Comparison of ENCODE assay signal across 1 cellular context in the genomic region with DNA sequence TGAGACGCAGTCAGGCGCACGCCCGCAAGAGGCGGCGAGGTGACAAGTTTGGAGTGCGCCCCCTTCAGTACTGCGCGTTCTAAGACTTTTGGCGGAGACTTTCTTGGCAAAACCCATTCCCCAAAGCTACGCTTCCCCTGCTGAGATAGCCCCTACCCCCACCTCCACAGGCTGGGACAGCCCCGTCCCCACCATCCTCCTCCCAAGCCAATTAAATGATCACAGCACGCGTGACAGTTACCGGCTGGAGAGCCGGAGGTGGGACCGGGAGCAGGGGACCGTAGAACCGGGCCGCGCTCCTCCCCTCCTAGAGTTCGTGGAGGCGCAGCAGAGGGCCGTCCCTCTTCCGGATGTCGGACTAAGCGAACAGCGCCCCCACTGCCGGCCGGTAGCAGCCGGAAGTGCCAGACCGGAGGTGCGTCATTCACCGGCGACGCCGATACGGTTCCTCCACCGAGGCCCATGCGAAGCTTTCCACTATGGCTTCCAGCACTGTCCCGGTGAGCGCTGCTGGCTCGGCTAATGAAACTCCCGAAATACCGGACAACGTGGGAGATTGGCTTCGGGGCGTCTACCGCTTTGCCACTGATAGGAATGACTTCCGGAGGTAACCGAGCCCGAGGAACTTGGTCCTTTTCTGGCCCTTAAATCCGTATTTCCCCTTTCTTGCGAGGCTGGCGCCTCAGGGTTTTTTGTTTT.
TF ChIP-seq lines count a peak whose summit lies in the region.

A gene (plus strand): TSS at position 476 of the 699 bp plus-strand sequence. CDS start 4 bp downstream, at position 480.

TF ChIP-seq in K562, 482 proteins besides CTCF, POLR2A, EP300 and RAD21 (continued from another document and continues in another):
- TF ChIP-seq, protein P1, sequence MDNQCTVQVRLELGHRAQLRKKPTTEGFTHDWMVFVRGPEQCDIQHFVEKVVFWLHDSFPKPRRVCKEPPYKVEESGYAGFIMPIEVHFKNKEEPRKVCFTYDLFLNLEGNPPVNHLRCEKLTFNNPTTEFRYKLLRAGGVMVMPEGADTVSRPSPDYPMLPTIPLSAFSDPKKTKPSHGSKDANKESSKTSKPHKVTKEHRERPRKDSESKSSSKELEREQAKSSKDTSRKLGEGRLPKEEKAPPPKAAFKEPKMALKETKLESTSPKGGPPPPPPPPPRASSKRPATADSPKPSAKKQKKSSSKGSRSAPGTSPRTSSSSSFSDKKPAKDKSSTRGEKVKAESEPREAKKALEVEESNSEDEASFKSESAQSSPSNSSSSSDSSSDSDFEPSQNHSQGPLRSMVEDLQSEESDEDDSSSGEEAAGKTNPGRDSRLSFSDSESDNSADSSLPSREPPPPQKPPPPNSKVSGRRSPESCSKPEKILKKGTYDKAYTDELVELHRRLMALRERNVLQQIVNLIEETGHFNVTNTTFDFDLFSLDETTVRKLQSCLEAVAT (IDR thresholded peaks at IDR 0.05): peak; percentile 33 to 44; a peak in 3 of 4 replicates
- TF ChIP-seq, protein P2, sequence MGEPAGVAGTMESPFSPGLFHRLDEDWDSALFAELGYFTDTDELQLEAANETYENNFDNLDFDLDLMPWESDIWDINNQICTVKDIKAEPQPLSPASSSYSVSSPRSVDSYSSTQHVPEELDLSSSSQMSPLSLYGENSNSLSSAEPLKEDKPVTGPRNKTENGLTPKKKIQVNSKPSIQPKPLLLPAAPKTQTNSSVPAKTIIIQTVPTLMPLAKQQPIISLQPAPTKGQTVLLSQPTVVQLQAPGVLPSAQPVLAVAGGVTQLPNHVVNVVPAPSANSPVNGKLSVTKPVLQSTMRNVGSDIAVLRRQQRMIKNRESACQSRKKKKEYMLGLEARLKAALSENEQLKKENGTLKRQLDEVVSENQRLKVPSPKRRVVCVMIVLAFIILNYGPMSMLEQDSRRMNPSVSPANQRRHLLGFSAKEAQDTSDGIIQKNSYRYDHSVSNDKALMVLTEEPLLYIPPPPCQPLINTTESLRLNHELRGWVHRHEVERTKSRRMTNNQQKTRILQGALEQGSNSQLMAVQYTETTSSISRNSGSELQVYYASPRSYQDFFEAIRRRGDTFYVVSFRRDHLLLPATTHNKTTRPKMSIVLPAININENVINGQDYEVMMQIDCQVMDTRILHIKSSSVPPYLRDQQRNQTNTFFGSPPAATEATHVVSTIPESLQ (CRISPR knock-in tag; IDR thresholded peaks at IDR 0.05): no peak
- TF ChIP-seq, protein P3, sequence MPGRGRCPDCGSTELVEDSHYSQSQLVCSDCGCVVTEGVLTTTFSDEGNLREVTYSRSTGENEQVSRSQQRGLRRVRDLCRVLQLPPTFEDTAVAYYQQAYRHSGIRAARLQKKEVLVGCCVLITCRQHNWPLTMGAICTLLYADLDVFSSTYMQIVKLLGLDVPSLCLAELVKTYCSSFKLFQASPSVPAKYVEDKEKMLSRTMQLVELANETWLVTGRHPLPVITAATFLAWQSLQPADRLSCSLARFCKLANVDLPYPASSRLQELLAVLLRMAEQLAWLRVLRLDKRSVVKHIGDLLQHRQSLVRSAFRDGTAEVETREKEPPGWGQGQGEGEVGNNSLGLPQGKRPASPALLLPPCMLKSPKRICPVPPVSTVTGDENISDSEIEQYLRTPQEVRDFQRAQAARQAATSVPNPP (IDR thresholded peaks at IDR 0.05; ENCODE audit: borderline replicate concordance, insufficient read depth, insufficient read length): no peak
- TF ChIP-seq, protein P4, sequence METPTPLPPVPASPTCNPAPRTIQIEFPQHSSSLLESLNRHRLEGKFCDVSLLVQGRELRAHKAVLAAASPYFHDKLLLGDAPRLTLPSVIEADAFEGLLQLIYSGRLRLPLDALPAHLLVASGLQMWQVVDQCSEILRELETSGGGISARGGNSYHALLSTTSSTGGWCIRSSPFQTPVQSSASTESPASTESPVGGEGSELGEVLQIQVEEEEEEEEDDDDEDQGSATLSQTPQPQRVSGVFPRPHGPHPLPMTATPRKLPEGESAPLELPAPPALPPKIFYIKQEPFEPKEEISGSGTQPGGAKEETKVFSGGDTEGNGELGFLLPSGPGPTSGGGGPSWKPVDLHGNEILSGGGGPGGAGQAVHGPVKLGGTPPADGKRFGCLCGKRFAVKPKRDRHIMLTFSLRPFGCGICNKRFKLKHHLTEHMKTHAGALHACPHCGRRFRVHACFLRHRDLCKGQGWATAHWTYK (CRISPR knock-in tag; IDR thresholded peaks at IDR 0.05): peak; percentile 74; the same call in 1 of the 2 replicates
- TF ChIP-seq ZZZ3 (IDR thresholded peaks at IDR 0.05) (peak; percentile 86), TBP (optimal IDR thresholded peaks at IDR 0.05; ENCODE audit: low read depth, low read length) (peak; percentile 97), NCOA1 (IDR thresholded peaks at IDR 0.05; ENCODE audit: low read depth) (peak; percentile 57), KLF16 (IDR thresholded peaks at IDR 0.05) (no peak), SP1 (CRISPR knock-in tag; IDR thresholded peaks at IDR 0.05) (peak; percentile 98), ZNF589 (CRISPR knock-in tag; IDR thresholded peaks at IDR 0.05; ENCODE audit: low read depth) (peak; percentile 49; the same call in 1 of the 2 replicates), CBFA2T2 (conservative IDR thresholded peaks at IDR 0.05) (no peak), ZNF140 (CRISPR knock-in tag; IDR thresholded peaks at IDR 0.05) (no peak), SRSF1 (IDR thresholded peaks at IDR 0.05; ENCODE audit: low read depth, low read length) (no peak), SNIP1 (IDR thresholded peaks at IDR 0.05; ENCODE audit: low read depth) (peak; percentile 22; the same call in 1 of the 2 replicates), ZNF232 (CRISPR knock-in tag; IDR thresholded peaks at IDR 0.05) (no peak), BACH1 (tag; IDR thresholded peaks at IDR 0.05) (peak; percentile 77), ZNF668 (CRISPR knock-in tag; IDR thresholded peaks at IDR 0.05) (no peak)
- TF ChIP-seq, protein P5, sequence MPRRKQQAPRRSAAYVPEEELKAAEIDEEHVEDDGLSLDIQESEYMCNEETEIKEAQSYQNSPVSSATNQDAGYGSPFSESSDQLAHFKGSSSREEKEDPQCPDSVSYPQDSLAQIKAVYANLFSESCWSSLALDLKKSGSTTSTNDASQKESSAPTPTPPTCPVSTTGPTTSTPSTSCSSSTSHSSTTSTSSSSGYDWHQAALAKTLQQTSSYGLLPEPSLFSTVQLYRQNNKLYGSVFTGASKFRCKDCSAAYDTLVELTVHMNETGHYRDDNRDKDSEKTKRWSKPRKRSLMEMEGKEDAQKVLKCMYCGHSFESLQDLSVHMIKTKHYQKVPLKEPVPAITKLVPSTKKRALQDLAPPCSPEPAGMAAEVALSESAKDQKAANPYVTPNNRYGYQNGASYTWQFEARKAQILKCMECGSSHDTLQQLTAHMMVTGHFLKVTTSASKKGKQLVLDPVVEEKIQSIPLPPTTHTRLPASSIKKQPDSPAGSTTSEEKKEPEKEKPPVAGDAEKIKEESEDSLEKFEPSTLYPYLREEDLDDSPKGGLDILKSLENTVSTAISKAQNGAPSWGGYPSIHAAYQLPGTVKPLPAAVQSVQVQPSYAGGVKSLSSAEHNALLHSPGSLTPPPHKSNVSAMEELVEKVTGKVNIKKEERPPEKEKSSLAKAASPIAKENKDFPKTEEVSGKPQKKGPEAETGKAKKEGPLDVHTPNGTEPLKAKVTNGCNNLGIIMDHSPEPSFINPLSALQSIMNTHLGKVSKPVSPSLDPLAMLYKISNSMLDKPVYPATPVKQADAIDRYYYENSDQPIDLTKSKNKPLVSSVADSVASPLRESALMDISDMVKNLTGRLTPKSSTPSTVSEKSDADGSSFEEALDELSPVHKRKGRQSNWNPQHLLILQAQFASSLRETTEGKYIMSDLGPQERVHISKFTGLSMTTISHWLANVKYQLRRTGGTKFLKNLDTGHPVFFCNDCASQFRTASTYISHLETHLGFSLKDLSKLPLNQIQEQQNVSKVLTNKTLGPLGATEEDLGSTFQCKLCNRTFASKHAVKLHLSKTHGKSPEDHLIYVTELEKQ (CRISPR knock-in tag; IDR thresholded peaks at IDR 0.05): no peak
- TF ChIP-seq, protein P6, sequence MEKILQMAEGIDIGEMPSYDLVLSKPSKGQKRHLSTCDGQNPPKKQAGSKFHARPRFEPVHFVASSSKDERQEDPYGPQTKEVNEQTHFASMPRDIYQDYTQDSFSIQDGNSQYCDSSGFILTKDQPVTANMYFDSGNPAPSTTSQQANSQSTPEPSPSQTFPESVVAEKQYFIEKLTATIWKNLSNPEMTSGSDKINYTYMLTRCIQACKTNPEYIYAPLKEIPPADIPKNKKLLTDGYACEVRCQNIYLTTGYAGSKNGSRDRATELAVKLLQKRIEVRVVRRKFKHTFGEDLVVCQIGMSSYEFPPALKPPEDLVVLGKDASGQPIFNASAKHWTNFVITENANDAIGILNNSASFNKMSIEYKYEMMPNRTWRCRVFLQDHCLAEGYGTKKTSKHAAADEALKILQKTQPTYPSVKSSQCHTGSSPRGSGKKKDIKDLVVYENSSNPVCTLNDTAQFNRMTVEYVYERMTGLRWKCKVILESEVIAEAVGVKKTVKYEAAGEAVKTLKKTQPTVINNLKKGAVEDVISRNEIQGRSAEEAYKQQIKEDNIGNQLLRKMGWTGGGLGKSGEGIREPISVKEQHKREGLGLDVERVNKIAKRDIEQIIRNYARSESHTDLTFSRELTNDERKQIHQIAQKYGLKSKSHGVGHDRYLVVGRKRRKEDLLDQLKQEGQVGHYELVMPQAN (IDR thresholded peaks at IDR 0.05; ENCODE audit: borderline replicate concordance): peak; percentile 88
- TF ChIP-seq, protein P7, sequence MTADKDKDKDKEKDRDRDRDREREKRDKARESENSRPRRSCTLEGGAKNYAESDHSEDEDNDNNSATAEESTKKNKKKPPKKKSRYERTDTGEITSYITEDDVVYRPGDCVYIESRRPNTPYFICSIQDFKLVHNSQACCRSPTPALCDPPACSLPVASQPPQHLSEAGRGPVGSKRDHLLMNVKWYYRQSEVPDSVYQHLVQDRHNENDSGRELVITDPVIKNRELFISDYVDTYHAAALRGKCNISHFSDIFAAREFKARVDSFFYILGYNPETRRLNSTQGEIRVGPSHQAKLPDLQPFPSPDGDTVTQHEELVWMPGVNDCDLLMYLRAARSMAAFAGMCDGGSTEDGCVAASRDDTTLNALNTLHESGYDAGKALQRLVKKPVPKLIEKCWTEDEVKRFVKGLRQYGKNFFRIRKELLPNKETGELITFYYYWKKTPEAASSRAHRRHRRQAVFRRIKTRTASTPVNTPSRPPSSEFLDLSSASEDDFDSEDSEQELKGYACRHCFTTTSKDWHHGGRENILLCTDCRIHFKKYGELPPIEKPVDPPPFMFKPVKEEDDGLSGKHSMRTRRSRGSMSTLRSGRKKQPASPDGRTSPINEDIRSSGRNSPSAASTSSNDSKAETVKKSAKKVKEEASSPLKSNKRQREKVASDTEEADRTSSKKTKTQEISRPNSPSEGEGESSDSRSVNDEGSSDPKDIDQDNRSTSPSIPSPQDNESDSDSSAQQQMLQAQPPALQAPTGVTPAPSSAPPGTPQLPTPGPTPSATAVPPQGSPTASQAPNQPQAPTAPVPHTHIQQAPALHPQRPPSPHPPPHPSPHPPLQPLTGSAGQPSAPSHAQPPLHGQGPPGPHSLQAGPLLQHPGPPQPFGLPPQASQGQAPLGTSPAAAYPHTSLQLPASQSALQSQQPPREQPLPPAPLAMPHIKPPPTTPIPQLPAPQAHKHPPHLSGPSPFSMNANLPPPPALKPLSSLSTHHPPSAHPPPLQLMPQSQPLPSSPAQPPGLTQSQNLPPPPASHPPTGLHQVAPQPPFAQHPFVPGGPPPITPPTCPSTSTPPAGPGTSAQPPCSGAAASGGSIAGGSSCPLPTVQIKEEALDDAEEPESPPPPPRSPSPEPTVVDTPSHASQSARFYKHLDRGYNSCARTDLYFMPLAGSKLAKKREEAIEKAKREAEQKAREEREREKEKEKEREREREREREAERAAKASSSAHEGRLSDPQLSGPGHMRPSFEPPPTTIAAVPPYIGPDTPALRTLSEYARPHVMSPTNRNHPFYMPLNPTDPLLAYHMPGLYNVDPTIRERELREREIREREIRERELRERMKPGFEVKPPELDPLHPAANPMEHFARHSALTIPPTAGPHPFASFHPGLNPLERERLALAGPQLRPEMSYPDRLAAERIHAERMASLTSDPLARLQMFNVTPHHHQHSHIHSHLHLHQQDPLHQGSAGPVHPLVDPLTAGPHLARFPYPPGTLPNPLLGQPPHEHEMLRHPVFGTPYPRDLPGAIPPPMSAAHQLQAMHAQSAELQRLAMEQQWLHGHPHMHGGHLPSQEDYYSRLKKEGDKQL (CRISPR knock-in tag; IDR thresholded peaks at IDR 0.05; ENCODE audit: borderline replicate concordance): no peak
- TF ChIP-seq, protein P8, sequence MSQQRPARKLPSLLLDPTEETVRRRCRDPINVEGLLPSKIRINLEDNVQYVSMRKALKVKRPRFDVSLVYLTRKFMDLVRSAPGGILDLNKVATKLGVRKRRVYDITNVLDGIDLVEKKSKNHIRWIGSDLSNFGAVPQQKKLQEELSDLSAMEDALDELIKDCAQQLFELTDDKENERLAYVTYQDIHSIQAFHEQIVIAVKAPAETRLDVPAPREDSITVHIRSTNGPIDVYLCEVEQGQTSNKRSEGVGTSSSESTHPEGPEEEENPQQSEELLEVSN (IDR thresholded peaks at IDR 0.05; ENCODE audit: borderline replicate concordance in 1 of 2, extremely low read depth in 1 of 2, insufficient read depth in 1 of 2, insufficient read length in 1 of 2, low read depth in 1 of 2, low read length in 1 of 2, poor library complexity in 1 of 2, severe bottlenecking in 1 of 2): peak; percentile 32 to 75
- TF ChIP-seq, protein P9, sequence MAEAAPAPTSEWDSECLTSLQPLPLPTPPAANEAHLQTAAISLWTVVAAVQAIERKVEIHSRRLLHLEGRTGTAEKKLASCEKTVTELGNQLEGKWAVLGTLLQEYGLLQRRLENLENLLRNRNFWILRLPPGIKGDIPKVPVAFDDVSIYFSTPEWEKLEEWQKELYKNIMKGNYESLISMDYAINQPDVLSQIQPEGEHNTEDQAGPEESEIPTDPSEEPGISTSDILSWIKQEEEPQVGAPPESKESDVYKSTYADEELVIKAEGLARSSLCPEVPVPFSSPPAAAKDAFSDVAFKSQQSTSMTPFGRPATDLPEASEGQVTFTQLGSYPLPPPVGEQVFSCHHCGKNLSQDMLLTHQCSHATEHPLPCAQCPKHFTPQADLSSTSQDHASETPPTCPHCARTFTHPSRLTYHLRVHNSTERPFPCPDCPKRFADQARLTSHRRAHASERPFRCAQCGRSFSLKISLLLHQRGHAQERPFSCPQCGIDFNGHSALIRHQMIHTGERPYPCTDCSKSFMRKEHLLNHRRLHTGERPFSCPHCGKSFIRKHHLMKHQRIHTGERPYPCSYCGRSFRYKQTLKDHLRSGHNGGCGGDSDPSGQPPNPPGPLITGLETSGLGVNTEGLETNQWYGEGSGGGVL (CRISPR knock-in tag; IDR thresholded peaks at IDR 0.05): no peak
- TF ChIP-seq, protein P10, sequence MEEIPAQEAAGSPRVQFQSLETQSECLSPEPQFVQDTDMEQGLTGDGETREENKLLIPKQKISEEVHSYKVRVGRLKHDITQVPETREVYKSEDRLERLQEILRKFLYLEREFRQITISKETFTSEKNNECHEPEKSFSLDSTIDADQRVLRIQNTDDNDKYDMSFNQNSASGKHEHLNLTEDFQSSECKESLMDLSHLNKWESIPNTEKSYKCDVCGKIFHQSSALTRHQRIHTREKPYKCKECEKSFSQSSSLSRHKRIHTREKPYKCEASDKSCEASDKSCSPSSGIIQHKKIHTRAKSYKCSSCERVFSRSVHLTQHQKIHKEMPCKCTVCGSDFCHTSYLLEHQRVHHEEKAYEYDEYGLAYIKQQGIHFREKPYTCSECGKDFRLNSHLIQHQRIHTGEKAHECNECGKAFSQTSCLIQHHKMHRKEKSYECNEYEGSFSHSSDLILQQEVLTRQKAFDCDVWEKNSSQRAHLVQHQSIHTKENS (CRISPR knock-in tag; IDR thresholded peaks at IDR 0.05): no peak
- TF ChIP-seq, protein P11, sequence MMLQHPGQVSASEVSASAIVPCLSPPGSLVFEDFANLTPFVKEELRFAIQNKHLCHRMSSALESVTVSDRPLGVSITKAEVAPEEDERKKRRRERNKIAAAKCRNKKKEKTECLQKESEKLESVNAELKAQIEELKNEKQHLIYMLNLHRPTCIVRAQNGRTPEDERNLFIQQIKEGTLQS (IDR thresholded peaks at IDR 0.05): no peak; the same call in 1 of the 2 replicates
- TF ChIP-seq, protein P11 (CRISPR knock-in tag; conservative IDR thresholded peaks at IDR 0.05): no peak; the same call in none of the 2 replicates
